ENCODE assay signal across 3 cellular contexts in the genomic region with DNA sequence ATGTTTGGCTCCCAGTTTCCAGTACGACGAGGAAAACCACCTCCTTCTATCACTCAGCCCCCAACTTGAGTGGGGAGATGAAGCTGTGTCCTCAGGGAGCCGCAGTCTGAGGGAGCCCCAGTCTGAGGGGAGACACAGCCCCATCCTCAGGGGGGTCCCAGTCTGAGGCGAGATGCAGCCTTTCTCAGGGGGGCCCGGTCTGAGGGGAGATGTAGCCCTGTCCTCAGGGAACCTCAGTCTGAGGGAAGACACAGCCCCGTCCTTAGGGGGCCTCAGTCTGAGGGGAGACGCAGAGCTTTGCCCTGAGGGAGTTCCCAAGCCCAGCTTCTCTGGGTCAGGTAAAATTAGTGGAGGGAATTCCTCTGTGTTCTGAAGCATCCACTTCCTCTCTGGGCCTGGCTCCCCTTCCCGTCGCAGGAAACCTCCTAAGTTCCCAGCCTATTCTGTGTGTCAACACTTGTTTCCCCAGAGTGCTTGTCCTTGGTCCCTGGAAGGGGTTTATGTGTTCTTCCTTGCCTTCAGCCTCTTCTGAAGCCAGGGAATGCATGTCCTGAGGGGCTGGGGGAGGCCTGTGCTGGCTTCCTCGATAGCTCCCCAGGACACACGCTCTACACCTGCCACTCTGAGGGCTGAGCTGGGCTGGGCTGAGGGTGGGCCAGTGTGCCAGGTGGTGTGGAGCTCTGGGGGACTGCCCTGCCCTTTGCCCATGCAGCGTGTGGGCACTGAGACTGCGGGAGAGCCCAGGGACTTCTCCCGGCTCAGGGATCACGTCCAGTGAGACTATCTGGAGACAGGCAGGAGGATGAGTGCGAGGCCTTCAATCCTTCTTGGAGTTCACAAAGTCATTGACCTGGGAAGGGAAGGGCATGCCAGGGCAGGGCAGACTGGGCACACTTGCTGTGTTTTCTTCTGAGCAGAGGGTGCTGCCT.
A peak's percentile ranks its signal among the peaks of the same experiment; 100 is the strongest.
TF ChIP-seq lines count a peak whose summit lies in the region.

No MANE protein-coding gene starts in this region.

TF ChIP-seq in GM12891, 5 proteins besides CTCF, POLR2A, EP300 and RAD21:
- TF ChIP-seq PAX5 (IDR thresholded peaks at IDR 0.05; ENCODE audit: insufficient read depth, low read length, severe bottlenecking) (no peak), SPI1 (IDR thresholded peaks at IDR 0.05; ENCODE audit: low read depth, low read length) (0 out of 2 replicates have a peak, but pooled peaks have one; percentile 10)
TF ChIP-seq in GM12891: peak in this region for 1.

TF ChIP-seq in K562, 482 proteins besides CTCF, POLR2A, EP300 and RAD21:
- TF ChIP-seq, protein P1, sequence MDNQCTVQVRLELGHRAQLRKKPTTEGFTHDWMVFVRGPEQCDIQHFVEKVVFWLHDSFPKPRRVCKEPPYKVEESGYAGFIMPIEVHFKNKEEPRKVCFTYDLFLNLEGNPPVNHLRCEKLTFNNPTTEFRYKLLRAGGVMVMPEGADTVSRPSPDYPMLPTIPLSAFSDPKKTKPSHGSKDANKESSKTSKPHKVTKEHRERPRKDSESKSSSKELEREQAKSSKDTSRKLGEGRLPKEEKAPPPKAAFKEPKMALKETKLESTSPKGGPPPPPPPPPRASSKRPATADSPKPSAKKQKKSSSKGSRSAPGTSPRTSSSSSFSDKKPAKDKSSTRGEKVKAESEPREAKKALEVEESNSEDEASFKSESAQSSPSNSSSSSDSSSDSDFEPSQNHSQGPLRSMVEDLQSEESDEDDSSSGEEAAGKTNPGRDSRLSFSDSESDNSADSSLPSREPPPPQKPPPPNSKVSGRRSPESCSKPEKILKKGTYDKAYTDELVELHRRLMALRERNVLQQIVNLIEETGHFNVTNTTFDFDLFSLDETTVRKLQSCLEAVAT (IDR thresholded peaks at IDR 0.05): no peak
- TF ChIP-seq NRF1 (conservative IDR thresholded peaks at IDR 0.05 in 1 of 2, IDR thresholded peaks at IDR 0.05 in 1 of 2): no peak
- TF ChIP-seq SPI1 (IDR thresholded peaks at IDR 0.05; ENCODE audit: borderline replicate concordance, low read depth, low read length): peak; percentile 81; the same call in 1 of the 2 replicates
- no peak for TF ChIP-seq KDM4B (IDR thresholded peaks at IDR 0.05; ENCODE audit: borderline replicate concordance in 2 of 2, low read depth in 1 of 2)
- no peak for TF ChIP-seq KDM5B (IDR thresholded peaks at IDR 0.05; ENCODE audit: insufficient replicate concordance, low read depth, low read length)
- no peak for TF ChIP-seq E2F3 (CRISPR knock-in tag; IDR thresholded peaks at IDR 0.05)

TF ChIP-seq in HepG2, 621 proteins besides CTCF, POLR2A, EP300 and RAD21:
- TF ChIP-seq, protein P2, sequence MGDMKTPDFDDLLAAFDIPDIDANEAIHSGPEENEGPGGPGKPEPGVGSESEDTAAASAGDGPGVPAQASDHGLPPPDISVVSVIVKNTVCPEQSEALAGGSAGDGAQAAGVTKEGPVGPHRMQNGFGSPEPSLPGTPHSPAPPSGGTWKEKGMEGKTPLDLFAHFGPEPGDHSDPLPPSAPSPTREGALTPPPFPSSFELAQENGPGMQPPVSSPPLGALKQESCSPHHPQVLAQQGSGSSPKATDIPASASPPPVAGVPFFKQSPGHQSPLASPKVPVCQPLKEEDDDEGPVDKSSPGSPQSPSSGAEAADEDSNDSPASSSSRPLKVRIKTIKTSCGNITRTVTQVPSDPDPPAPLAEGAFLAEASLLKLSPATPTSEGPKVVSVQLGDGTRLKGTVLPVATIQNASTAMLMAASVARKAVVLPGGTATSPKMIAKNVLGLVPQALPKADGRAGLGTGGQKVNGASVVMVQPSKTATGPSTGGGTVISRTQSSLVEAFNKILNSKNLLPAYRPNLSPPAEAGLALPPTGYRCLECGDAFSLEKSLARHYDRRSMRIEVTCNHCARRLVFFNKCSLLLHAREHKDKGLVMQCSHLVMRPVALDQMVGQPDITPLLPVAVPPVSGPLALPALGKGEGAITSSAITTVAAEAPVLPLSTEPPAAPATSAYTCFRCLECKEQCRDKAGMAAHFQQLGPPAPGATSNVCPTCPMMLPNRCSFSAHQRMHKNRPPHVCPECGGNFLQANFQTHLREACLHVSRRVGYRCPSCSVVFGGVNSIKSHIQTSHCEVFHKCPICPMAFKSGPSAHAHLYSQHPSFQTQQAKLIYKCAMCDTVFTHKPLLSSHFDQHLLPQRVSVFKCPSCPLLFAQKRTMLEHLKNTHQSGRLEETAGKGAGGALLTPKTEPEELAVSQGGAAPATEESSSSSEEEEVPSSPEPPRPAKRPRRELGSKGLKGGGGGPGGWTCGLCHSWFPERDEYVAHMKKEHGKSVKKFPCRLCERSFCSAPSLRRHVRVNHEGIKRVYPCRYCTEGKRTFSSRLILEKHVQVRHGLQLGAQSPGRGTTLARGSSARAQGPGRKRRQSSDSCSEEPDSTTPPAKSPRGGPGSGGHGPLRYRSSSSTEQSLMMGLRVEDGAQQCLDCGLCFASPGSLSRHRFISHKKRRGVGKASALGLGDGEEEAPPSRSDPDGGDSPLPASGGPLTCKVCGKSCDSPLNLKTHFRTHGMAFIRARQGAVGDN (CRISPR knock-in tag; IDR thresholded peaks at IDR 0.05): peak; percentile 46
- peak; percentile 24; the same call in 1 of the 2 replicates for TF ChIP-seq ZFX (CRISPR knock-in tag; IDR thresholded peaks at IDR 0.05; ENCODE audit: low read depth)
- TF ChIP-seq MTA1 (CRISPR knock-in tag; IDR thresholded peaks at IDR 0.05; ENCODE audit: borderline replicate concordance): 0 out of 2 replicates have a peak, but pooled peaks have one; percentile 25
- 0 out of 2 replicates have a peak, but pooled peaks have one; percentile 41 for TF ChIP-seq ZSCAN21 (CRISPR knock-in tag; IDR thresholded peaks at IDR 0.05; ENCODE audit: borderline replicate concordance)
- no peak for TF ChIP-seq NFATC3 (CRISPR knock-in tag; IDR thresholded peaks at IDR 0.05)
- TF ChIP-seq HNRNPL (IDR thresholded peaks at IDR 0.05; ENCODE audit: low read depth, low read length): 0 out of 2 replicates have a peak, but pooled peaks have one; percentile 50
- no peak for TF ChIP-seq ZNF850 (CRISPR knock-in tag; conservative IDR thresholded peaks at IDR 0.05)
- TF ChIP-seq SPEN (CRISPR knock-in tag; IDR thresholded peaks at IDR 0.05; ENCODE audit: low read depth): 0 out of 2 replicates have a peak, but pooled peaks have one; percentile 18
